9 cellular contexts compared by ENCODE assay signal in the genomic region with DNA sequence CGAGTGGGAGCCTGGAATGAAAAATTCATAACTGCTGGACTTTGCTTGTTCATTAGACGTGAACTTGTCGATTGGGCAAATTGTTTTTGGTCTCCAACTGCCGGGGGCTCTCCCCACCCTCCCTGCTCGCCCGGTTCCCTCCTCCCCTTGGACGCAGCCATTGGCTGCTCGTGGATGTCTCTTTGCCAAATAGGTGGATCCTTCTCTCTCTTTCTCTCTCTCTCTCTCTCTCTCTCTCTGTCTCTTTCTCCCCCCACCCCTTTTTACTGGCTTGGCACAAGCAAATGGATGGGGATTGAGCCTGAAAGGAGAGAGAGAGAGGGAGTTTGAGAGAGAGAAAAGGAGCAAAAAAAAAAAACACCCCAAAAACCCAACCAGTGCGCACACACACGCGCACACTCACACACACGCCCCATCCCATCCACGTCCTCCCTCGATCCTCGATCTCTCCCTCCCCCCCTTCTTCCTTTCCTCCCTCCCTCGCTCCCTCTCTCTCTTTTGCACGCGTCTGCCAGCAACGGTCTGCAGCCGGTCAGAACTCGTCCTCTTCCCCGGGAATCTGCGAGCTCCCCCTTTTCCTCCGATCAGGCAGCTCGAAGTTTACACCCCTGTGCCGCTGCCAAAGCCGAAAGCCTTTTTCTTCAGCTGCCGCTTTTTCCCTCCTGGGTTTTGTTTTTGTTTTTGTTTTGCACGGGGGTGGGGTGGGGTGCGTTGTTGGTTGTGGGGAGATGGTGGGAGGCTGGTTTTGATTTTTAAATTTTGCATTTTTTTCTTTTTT. TPM values are rescaled to one million over a fixed set of nuclear protein-coding genes. Genes with fewer than 3 reads are reported as not detected.
DNase-seq lines count a peak whose midpoint lies in the region; ATAC-seq lines count a peak whose summit lies in the region.
"Had no signal": no experiment of that assay in that cellular context is flagged by ENCODE, and none has a peak within 500 bp of the region (broad histone marks: within the 10 kb centered on the region; RNA-seq: fewer than 3 reads in every experiment).

No MANE protein-coding gene starts in this region.

- intact Hi-C loops in activated CD4-positive, alpha-beta memory T cell treated with anti-CD3 and anti-CD28 coated beads for 36 hours (cut with micrococcal nuclease) = no loop called here

- peak overlapping the region; percentile 58 for H3K4me3 Mint-ChIP-seq in activated CD4-positive, alpha-beta memory T cell treated with anti-CD3 and anti-CD28 coated beads for 36 hours

- H3K27me3 Mint-ChIP-seq in activated CD4-positive, alpha-beta memory T cell treated with anti-CD3 and anti-CD28 coated beads for 36 hours = peaks cover 20% of the 10 kb centered on the region

- no peak overlapping the region for H3K27ac Mint-ChIP-seq in activated CD4-positive, alpha-beta memory T cell treated with anti-CD3 and anti-CD28 coated beads for 36 hours
- H3K27ac Mint-ChIP-seq: CD4-positive, CD25-positive, alpha-beta regulatory T cell had no signal

- POLR2A ChIA-PET in activated CD4-positive, alpha-beta memory T cell treated with anti-CD3 and anti-CD28 coated beads for 36 hours (lab: Charles Lee) = no interaction called here

- peaks cover 4% of the 10 kb centered on the region for H3K36me3 Mint-ChIP-seq in activated CD4-positive, alpha-beta memory T cell treated with anti-CD3 and anti-CD28 coated beads for 36 hours

- DNase-seq in DMS53 (lab: John Stamatoyannopoulos, UW) (peak; percentile 52), DMS53 treated with DMSO at 0.1 percent for 48 hours (lab: John Stamatoyannopoulos, UW; ENCODE audit: unreplicated experiment) (no peak), NCI-H1092 (lab: John Stamatoyannopoulos, UW) (peak; percentile 90), fibroblast of the conjunctiva (ENCODE audit: low read depth) (peak; percentile 96), non-pigmented ciliary epithelial cell (ENCODE audit: low read depth) (peak; percentile 70), NCI-H510A (lab: John Stamatoyannopoulos, UW) (no peak)
- DNase-seq in activated CD4-positive, alpha-beta memory T cell treated with anti-CD3 and anti-CD28 coated beads for 36 hours = no peak
- DNase-seq: CD4-positive, CD25-positive, alpha-beta regulatory T cell had no signal

- peaks cover 18% of the 10 kb centered on the region for H3K4me1 Mint-ChIP-seq in activated CD4-positive, alpha-beta memory T cell treated with anti-CD3 and anti-CD28 coated beads for 36 hours (ENCODE audit: low read depth)

- no peak for ATAC-seq in GM18498 (IDR thresholded peaks at IDR 0.05; ENCODE audit: unreplicated experiment)

- H3K9me3 Mint-ChIP-seq in activated CD4-positive, alpha-beta memory T cell treated with anti-CD3 and anti-CD28 coated beads for 36 hours = no peaks in the 10 kb centered on the region

- CTCF ChIA-PET in activated CD4-positive, alpha-beta memory T cell treated with anti-CD3 and anti-CD28 coated beads for 36 hours (lab: Charles Lee) = interaction anchor here (2.2 kb wide), 1 partner anchor 38 kb away, joined by 13 read pairs; no protein-coding TSS in a partner anchor

RNA-seq across cellular contexts. Expression of a gene that starts 27.8 kb away (rescaled TPM):
- 1 to 10 TPM; 1.6 to 2.0 TPM for total RNA-seq in activated CD4-positive, alpha-beta memory T cell treated with anti-CD3 and anti-CD28 coated beads for 36 hours

RNA-seq across cellular contexts. Expression of a gene that starts 53.7 kb away (rescaled TPM):
- total RNA-seq in activated CD4-positive, alpha-beta memory T cell treated with anti-CD3 and anti-CD28 coated beads for 36 hours = under 1 TPM in 1 of 2 experiments, not detected in 1; 0.12 TPM
- total RNA-seq: CD4-positive, CD25-positive, alpha-beta regulatory T cell had no signal

Comparison
In these comparisons a context has a peak if more than half of its experiments do, and no peak if none do; other contexts are left out.
1. DNase-seq: peak in DMS53 (single experiment), NCI-H1092 (single experiment), fibroblast of the conjunctiva (single experiment) and non-pigmented ciliary epithelial cell (single experiment); none in DMS53 treated with DMSO at 0.1 percent for 48 hours (single experiment), activated CD4-positive, alpha-beta memory T cell treated with anti-CD3 and anti-CD28 coated beads for 36 hours (single experiment) and NCI-H510A (single experiment).